In the genomic region with DNA sequence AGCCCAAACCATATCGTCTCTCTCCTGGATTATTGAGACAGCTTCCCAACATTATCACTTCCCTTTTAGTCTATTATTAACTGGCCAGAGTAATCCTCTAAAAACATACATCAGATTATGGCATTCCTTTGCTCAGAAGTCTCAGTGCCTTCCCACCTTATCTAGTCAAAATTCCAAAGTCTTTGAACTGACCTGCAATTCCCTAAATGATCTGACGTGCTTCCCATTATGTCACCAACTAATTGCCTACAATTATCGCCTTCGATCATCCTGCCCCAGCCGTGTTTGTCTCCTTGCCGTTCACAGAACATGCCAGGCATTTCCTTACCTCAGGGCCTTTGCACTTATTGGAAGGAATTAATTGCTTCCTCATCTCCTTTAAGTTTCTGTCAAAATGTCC, we compare ENCODE assay signal across 17 cellular contexts.
DNase-seq lines count a peak whose midpoint lies in the region; ATAC-seq and TF ChIP-seq lines count a peak whose summit lies in the region.
"Had no signal": no experiment of that assay in that cellular context is flagged by ENCODE, and none has a peak within 500 bp of the region (broad histone marks: within the 10 kb centered on the region; RNA-seq: fewer than 3 reads in every experiment).

No MANE protein-coding gene starts in this region.

- no peak overlapping the region for H2BK15ac ChIP-seq in H9 (ENCODE audit: low read depth, low read length)

- no peaks in the 10 kb centered on the region for H3K79me1 ChIP-seq in H9 (ENCODE audit: insufficient read depth, low read depth, low read length, poor library complexity, severe bottlenecking)

- H3K79me2 ChIP-seq in PC-3 (ENCODE audit: low read length) (no peaks in the 10 kb centered on the region), H9 (ENCODE audit: insufficient read depth, low read length) (no peaks in the 10 kb centered on the region), GM23248 (ENCODE audit: insufficient read depth) (no peaks in the 10 kb centered on the region)

- H2AK5ac ChIP-seq in H9 (ENCODE audit: insufficient read length, low read length): no peak overlapping the region

- H3K36me3 ChIP-seq in Caco-2 (ENCODE audit: control insufficient read depth, insufficient read depth, low read length) (no peaks in the 10 kb centered on the region), PC-3 (ENCODE audit: low read depth, low read length) (no peaks in the 10 kb centered on the region), mesodermal cell (ENCODE audit: control insufficient read depth, insufficient read depth, low read length) (no peaks in the 10 kb centered on the region), GM23248 (ENCODE audit: low read depth) (no peaks in the 10 kb centered on the region)
- H3K36me3 ChIP-seq: BE2C had no signal

- no peak overlapping the region for H3K18ac ChIP-seq in H9 (ENCODE audit: insufficient read length, low read depth, low read length)

- H2AFZ ChIP-seq in PC-3 (ENCODE audit: low read length) (no peak overlapping the region), H9 (ENCODE audit: low read length) (no peak overlapping the region), GM23248 (no peak overlapping the region)

- no peak overlapping the region for H3K23ac ChIP-seq in H9 (ENCODE audit: insufficient read length, low read depth, low read length)

- H4K91ac ChIP-seq in H9 (ENCODE audit: insufficient read length, low read depth, low read length): no peak overlapping the region

- H3K4me3 ChIP-seq in Caco-2 (ENCODE audit: low read depth, low read length) (no peak overlapping the region), PC-3 (ENCODE audit: low read length) (no peak overlapping the region), mesodermal cell (ENCODE audit: extremely low read depth, insufficient read depth, low read length, poor library complexity, severe bottlenecking) (no peak overlapping the region), GM23248 (no peak overlapping the region)
- H3K4me3 ChIP-seq: A549, K562 had no signal

- DNase-seq in Caco-2: peak; percentile 54 to 84
- DNase-seq in ELF-1 (ENCODE audit: low read depth, low spot score): peak; percentile 41
- DNase-seq in PC-3: no peak
- no peak for DNase-seq in H9
- DNase-seq in GM23248: no peak
- DNase-seq in NCI-H2107 (lab: John Stamatoyannopoulos, UW): no peak
- DNase-seq: BE2C; CD4-positive, alpha-beta memory T cell; DMS153; DMS79 treated with DMSO at 0.1 percent for 48 hours; EL; GDM1 had no signal

- H4K5ac ChIP-seq in H9 (ENCODE audit: insufficient read length, low read depth, low read length): no peak overlapping the region

- intact Hi-C loops in Caco-2 (cut with micrococcal nuclease; ENCODE audit: unreplicated experiment): loop anchor here (1.0 to 2.0 kb wide), 3 partner anchors 11 to 26 kb away; no protein-coding TSS in a partner anchor
- intact Hi-C loops in PC-3 (cut with micrococcal nuclease): no loop called here

- no peak overlapping the region for H2BK120ac ChIP-seq in H9 (ENCODE audit: low read depth, low read length, poor library complexity, severe bottlenecking)

- in situ Hi-C loops in GM23248 (cut with MboI): no loop called here

- BruUV-seq in Caco-2 (replicated peaks; lab: Mats Ljungman, UMichigan): no TSS peak
- BruUV-seq in PC-3 (replicated peaks; lab: Mats Ljungman, UMichigan): no TSS peak

- H3K27ac ChIP-seq in PC-3 (ENCODE audit: low read length): peak overlapping the region; percentile 21; the same call in 1 of the 2 replicates
- peak overlapping the region; percentile 82 for H3K27ac ChIP-seq in mesodermal cell (ENCODE audit: low read depth, low read length, severe bottlenecking)
- H3K27ac ChIP-seq in H9 (ENCODE audit: insufficient read length, low read depth, low read length): no peak overlapping the region
- no peak overlapping the region for H3K27ac ChIP-seq in GM23248
- H3K27ac ChIP-seq: A549, C4-2B had no signal

- H2BK5ac ChIP-seq in H9 (ENCODE audit: insufficient read length, low read length): no peak overlapping the region

- CTCF ChIA-PET in Caco-2 (lab: Charles Lee): interaction anchor here (0.5 to 1.0 kb wide), 3 partner anchors 11 to 332 kb away, joined by 3 to 4 read pairs (median 3); no protein-coding TSS in a partner anchor
- CTCF ChIA-PET in PC-3 (lab: Charles Lee): no interaction called here

- H3K36me3 Mint-ChIP-seq in Caco-2 (ENCODE audit: insufficient read depth, unreplicated experiment) (no peaks in the 10 kb centered on the region), H9 (ENCODE audit: insufficient read depth in 1 of 3, low read depth in 3 of 3) (peaks cover 0 to 6% (median 0%) of the 10 kb centered on the region in 3 experiments; a peak in 1 of 7 replicates)
- H3K36me3 Mint-ChIP-seq: CD4-positive, alpha-beta memory T cell had no signal

- H4K20me1 ChIP-seq in PC-3 (ENCODE audit: low read length): no peaks in the 10 kb centered on the region
- no peaks in the 10 kb centered on the region for H4K20me1 ChIP-seq in H9 (ENCODE audit: control insufficient read depth, insufficient read depth, insufficient read length)
- H4K20me1 ChIP-seq in GM23248 (ENCODE audit: insufficient read depth): no peaks in the 10 kb centered on the region

- TF ChIP-seq CTCF in Caco-2 (IDR thresholded peaks at IDR 0.05; ENCODE audit: insufficient read depth in 1 of 2, low read depth in 1 of 2, low read length in 1 of 2, severe bottlenecking in 1 of 2, unreplicated experiment in 1 of 2) (no peak), PC-3 (conservative IDR thresholded peaks at IDR 0.05; ENCODE audit: low read depth, low read length) (no peak), H9 (conservative IDR thresholded peaks at IDR 0.05) (no peak)

- H3K56ac ChIP-seq in H9 (ENCODE audit: insufficient read length, low read depth, low read length): no peak overlapping the region

- WGBS in mesodermal cell (ENCODE audit: insufficient coverage in 2 of 2), 2 experiments: 67 to 74% methylated on average over 5 of the region's 6 CpGs
- no CpG with 5 or more reads among the region's 6 CpGs for WGBS in H9 (ENCODE audit: extremely low coverage, insufficient read length, low lambda C conversion rate)
- 81 to 85% methylated on average over 6 of the region's 6 CpGs for WGBS in GM23248 (ENCODE audit: low coverage in 1 of 2, low lambda C conversion rate in 2 of 2, missing lambda C conversion rate in 2 of 2), 2 experiments

- H3K27me3 Mint-ChIP-seq in Caco-2 (ENCODE audit: insufficient read depth, unreplicated experiment) (no peaks in the 10 kb centered on the region), H9 (ENCODE audit: low read depth) (no peaks in the 10 kb centered on the region)
- H3K27me3 Mint-ChIP-seq: CD4-positive, alpha-beta memory T cell had no signal

- no peak for ATAC-seq in PC-3
- ATAC-seq in HG02840 (IDR thresholded peaks at IDR 0.05; ENCODE audit: low FRiP score, unreplicated experiment): no peak
- ATAC-seq: A549, K562 had no signal

- no peak overlapping the region for H3K14ac ChIP-seq in H9 (ENCODE audit: insufficient read depth, low read length)

- H3K4me1 ChIP-seq in Caco-2: peaks cover 25% of the 10 kb centered on the region
- H3K4me1 ChIP-seq in PC-3 (ENCODE audit: insufficient read depth, low read length): peaks cover 11% of the 10 kb centered on the region; the same call in 1 of the 2 replicates
- peaks cover 9% of the 10 kb centered on the region for H3K4me1 ChIP-seq in mesodermal cell (ENCODE audit: control insufficient read depth, insufficient read depth, low read length, poor library complexity, severe bottlenecking)
- H3K4me1 ChIP-seq in H9 (ENCODE audit: insufficient read depth, low read length): no peaks in the 10 kb centered on the region
- H3K4me1 ChIP-seq in GM23248 (ENCODE audit: insufficient read depth): no peaks in the 10 kb centered on the region
- H3K4me1 ChIP-seq: A549, BE2C had no signal

- H3K9me3 ChIP-seq in Caco-2 (peaks cover 4% of the 10 kb centered on the region; the same call in 1 of the 2 replicates), PC-3 (ENCODE audit: low read length) (no peaks in the 10 kb centered on the region), mesodermal cell (ENCODE audit: control insufficient read depth, low read length) (no peaks in the 10 kb centered on the region), H9 (ENCODE audit: control insufficient read depth, low read depth, low read length) (no peaks in the 10 kb centered on the region), GM23248 (ENCODE audit: low read depth) (no peaks in the 10 kb centered on the region)
- H3K9me3 ChIP-seq: BE2C had no signal

- H3K9me3 Mint-ChIP-seq in Caco-2 (ENCODE audit: unreplicated experiment) (no peaks in the 10 kb centered on the region), H9 (peaks cover 4 to 5% of the 10 kb centered on the region in 2 experiments; a peak in 4 of 5 replicates)

- no peak overlapping the region for H2BK12ac ChIP-seq in H9 (ENCODE audit: insufficient read length, low read depth, low read length)

- no peak overlapping the region for H3K4me2 ChIP-seq in PC-3 (ENCODE audit: low read length)
- no peak overlapping the region for H3K4me2 ChIP-seq in H9 (ENCODE audit: insufficient read depth, insufficient read length, low read length)
- H3K4me2 ChIP-seq in GM23248 (ENCODE audit: unreplicated experiment): no peak overlapping the region
- H3K4me2 ChIP-seq: A549 had no signal

- no peaks in the 10 kb centered on the region for H3K9me2 ChIP-seq in PC-3 (replicated peaks; ENCODE audit: low read length)
- H3K9me2 ChIP-seq in GM23248 (ENCODE audit: insufficient read depth): no peaks in the 10 kb centered on the region; the same call in 1 of the 2 replicates

- POLR2A ChIA-PET in Caco-2 (lab: Charles Lee): interaction anchor here (1.0 kb wide), 1 partner anchor 11 kb away, joined by 4 read pairs; no protein-coding TSS in a partner anchor
- POLR2A ChIA-PET in PC-3 (lab: Charles Lee; ENCODE audit: unreplicated experiment): no interaction called here

- H2BK20ac ChIP-seq in H9 (ENCODE audit: low read depth, low read length, poor library complexity, severe bottlenecking): no peak overlapping the region

- H3K27me3 ChIP-seq in Caco-2 (replicated peaks; ENCODE audit: control insufficient read depth, insufficient read depth, low read length): no peaks in the 10 kb centered on the region
- H3K27me3 ChIP-seq in PC-3 (ENCODE audit: low read length): no peaks in the 10 kb centered on the region
- no peaks in the 10 kb centered on the region for H3K27me3 ChIP-seq in H9 (ENCODE audit: insufficient read depth, low read length)
- H3K27me3 ChIP-seq in GM23248 (replicated peaks; ENCODE audit: insufficient read depth): no peaks in the 10 kb centered on the region
- H3K27me3 ChIP-seq: BE2C had no signal

- H3K9ac ChIP-seq in PC-3 (ENCODE audit: low read length) (no peak overlapping the region), H9 (ENCODE audit: extremely low read depth, insufficient read length, low read length) (no peak overlapping the region), GM23248 (no peak overlapping the region)

- no peak overlapping the region for H3K27ac Mint-ChIP-seq in Caco-2 (ENCODE audit: unreplicated experiment)
- H3K27ac Mint-ChIP-seq in H9: no peak overlapping the region
- H3K27ac Mint-ChIP-seq: CD4-positive, alpha-beta memory T cell had no signal

- no peak overlapping the region for H4K8ac ChIP-seq in H9 (replicated peaks; ENCODE audit: insufficient read length, low read depth, low read length)

- H3K23me2 ChIP-seq in H9 (ENCODE audit: insufficient read length, low read depth, low read length, poor library complexity, severe bottlenecking): no peaks in the 10 kb centered on the region

- H3F3A ChIP-seq in PC-3 (ENCODE audit: low read length, unreplicated experiment) (no peaks in the 10 kb centered on the region), GM23248 (ENCODE audit: insufficient read depth) (no peaks in the 10 kb centered on the region)

- H3K4me1 Mint-ChIP-seq in Caco-2 (ENCODE audit: low read depth, unreplicated experiment) (no peaks in the 10 kb centered on the region), H9 (no peaks in the 10 kb centered on the region; a peak in 1 of 4 replicates)
- H3K4me1 Mint-ChIP-seq: CD4-positive, alpha-beta memory T cell had no signal

- no peak overlapping the region for H3K4ac ChIP-seq in H9 (ENCODE audit: low read depth, low read length)

- H3K4me3 Mint-ChIP-seq in Caco-2 (ENCODE audit: unreplicated experiment) (no peak overlapping the region), H9 (no peak overlapping the region)
- H3K4me3 Mint-ChIP-seq: CD4-positive, alpha-beta memory T cell had no signal

- no peak overlapping the region for H3T11ph ChIP-seq in H9 (ENCODE audit: low read length)

Comparison
In these comparisons a context has a peak if more than half of its experiments do, and no peak if none do; other contexts are left out.
1. DNase-seq: peak in Caco-2 (2 of 2) and ELF-1 (single experiment); none in PC-3 (single experiment), H9 (single experiment), GM23248 (single experiment) and NCI-H2107 (single experiment).
2. H3K27ac ChIP-seq: peak in PC-3 (single experiment) and mesodermal cell (single experiment); none in H9 (single experiment) and GM23248 (single experiment).